In genomic region chr2:180720861-180721260, GRCh38 we compare ENCODE assay signal across 30 cellular contexts.
"Had no signal": no experiment of that assay in that cellular context is flagged by ENCODE, and none has a peak within 500 bp of the region (broad histone marks: within the 10 kb centered on the region; RNA-seq: fewer than 3 reads in every experiment).

No MANE protein-coding gene starts in this region.

- FAIRE-seq: colon had no signal

- H3K27me3 ChIP-seq: adrenal gland, body of pancreas, esophagus muscularis mucosa, foreskin keratinocyte, gastrocnemius medialis, heart left ventricle had no signal

- H3K9me3 ChIP-seq: adrenal gland, body of pancreas, esophagus muscularis mucosa, gastrocnemius medialis, heart left ventricle had no signal

- ATAC-seq: activated CD4-positive, CD25-positive, alpha-beta regulatory T cell treated with anti-CD3 and anti-CD28 coated beads, Interleukin-2, amount 50 U/mL, for 24 hours; activated CD8-positive, alpha-beta T cell treated with anti-CD3 and anti-CD28 coated beads for 36 hours; activated naive CD8-positive, alpha-beta T cell treated with anti-CD3 and anti-CD28 coated beads, Interleukin-2, amount 50 U/mL, for 24 hours; activated T-cell treated with anti-CD3 and anti-CD28 coated beads, Interleukin-2, amount 50 U/mL, for 4 hours; body of pancreas; effector memory CD8-positive, alpha-beta T cell; foreskin keratinocyte; gastrocnemius medialis; heart left ventricle had no signal

- H3K4me1 ChIP-seq: adrenal gland, body of pancreas, esophagus muscularis mucosa, heart left ventricle had no signal

- H3K36me3 ChIP-seq: adrenal gland, esophagus muscularis mucosa, gastrocnemius medialis, heart left ventricle, WERI-Rb-1 had no signal

- DNase-seq: activated B cell treated with CpG ODN at 0.5 μM for 24 hours; activated CD4-positive, alpha-beta T cell treated with anti-CD3 and anti-CD28 coated beads for 48 hours; activated CD4-positive, alpha-beta T cell treated with anti-CD3 and anti-CD28 coated beads, Interleukin-2, amount 50 U/mL, for 1 hour; activated CD4-positive, alpha-beta T cell treated with anti-CD3 and anti-CD28 coated beads, Interleukin-2, amount 50 U/mL, for 48 hours; activated CD8-positive, alpha-beta memory T cell treated with anti-CD3 and anti-CD28 coated beads for 24 hours; activated CD8-positive, alpha-beta T cell treated with anti-CD3 and anti-CD28 coated beads for 36 hours; activated effector memory CD4-positive, alpha-beta T cell treated with anti-CD3 and anti-CD28 coated beads, Interleukin-2, amount 50 U/mL, for 16 hours; activated naive CD4-positive, alpha-beta T cell treated with anti-CD3 and anti-CD28 coated beads for 36 hours; activated naive CD8-positive, alpha-beta T cell treated with anti-CD3 and anti-CD28 coated beads for 36 hours; activated naive CD8-positive, alpha-beta T cell treated with anti-CD3 and anti-CD28 coated beads, Interleukin-2, amount 50 U/mL, for 24 hours; activated T-cell treated with anti-CD3 and anti-CD28 coated beads, Interleukin-2, amount 50 U/mL, for 4 hours; adrenal gland; amygdala; aorta; body of pancreas; caudate nucleus; cortex of kidney; dermis blood vessel endothelial cell; effector CD4-positive, alpha-beta T cell; effector memory CD8-positive, alpha-beta T cell; erythroblast; foreskin keratinocyte; gastrocnemius medialis; glutamatergic neuron; heart left ventricle; T1000; WERI-Rb-1 had no signal

- H3K27ac ChIP-seq: adrenal gland, body of pancreas, esophagus muscularis mucosa, foreskin keratinocyte, gastrocnemius medialis, heart left ventricle, WERI-Rb-1 had no signal

- H3K4me3 ChIP-seq: adrenal gland, body of pancreas, esophagus muscularis mucosa, gastrocnemius medialis, heart left ventricle had no signal
